Comparison of ENCODE assay signal across 16 cellular contexts in genomic region chr2:234969329-234970157, GRCh38. TPM values are rescaled to one million over a fixed set of nuclear protein-coding genes. Genes with fewer than 3 reads are reported as not detected.
DNase-seq lines count a peak whose midpoint lies in the region; ATAC-seq and TF ChIP-seq lines count a peak whose summit lies in the region.
"Had no signal": no experiment of that assay in that cellular context is flagged by ENCODE, and none has a peak within 500 bp of the region (broad histone marks: within the 10 kb centered on the region; RNA-seq: fewer than 3 reads in every experiment).

No MANE protein-coding gene starts in this region.

- no peak overlapping the region for H2AFZ ChIP-seq in ACC112 (ENCODE audit: low read length, unreplicated experiment)

- H3K4me3 Mint-ChIP-seq in chondrocyte (ENCODE audit: unreplicated experiment) = peak overlapping the region; percentile 51
- H3K4me3 Mint-ChIP-seq in nephron progenitor cell = peak overlapping the region; percentile 6
- no peak overlapping the region for H3K4me3 Mint-ChIP-seq in stimulated activated memory B cell treated with anti-CD40 and anti-IgM and Interleukin-4, amounts not matched to agents 10 μg/mL and 1 μg/mL and 100 μg/mL, for 72 hours

- H3K9me3 Mint-ChIP-seq in chondrocyte (ENCODE audit: low read depth) = no peaks in the 10 kb centered on the region
- H3K9me3 Mint-ChIP-seq in nephron progenitor cell = no peaks in the 10 kb centered on the region
- H3K9me3 Mint-ChIP-seq in stimulated activated memory B cell treated with anti-CD40 and anti-IgM and Interleukin-4, amounts not matched to agents 10 μg/mL and 1 μg/mL and 100 μg/mL, for 72 hours = peaks cover 4% of the 10 kb centered on the region

- H3K27ac ChIP-seq in ACC112 (ENCODE audit: low read depth, low read length) = 0 out of 2 replicates have a peak overlapping the region, but pooled peaks have one; percentile 6
- H3K27ac ChIP-seq in HUES64 (ENCODE audit: low read depth, low read length) = peak overlapping the region; percentile 59
- peak overlapping the region in 1 of 2 donors; percentile 26 for H3K27ac ChIP-seq in uterus
- H3K27ac ChIP-seq: coronary artery had no signal

- H3K4me1 Mint-ChIP-seq in chondrocyte (ENCODE audit: low read depth) (peaks cover 67% of the 10 kb centered on the region), nephron progenitor cell (peaks cover 60% of the 10 kb centered on the region)
- H3K4me1 Mint-ChIP-seq in stimulated activated memory B cell treated with anti-CD40 and anti-IgM and Interleukin-4, amounts not matched to agents 10 μg/mL and 1 μg/mL and 100 μg/mL, for 72 hours = peaks cover 17% of the 10 kb centered on the region

- no peak for DNase-seq in chondrocyte (ENCODE audit: low spot score)
- DNase-seq in nephron progenitor cell = no peak
- DNase-seq in lower leg skin (ENCODE audit: low spot score in 2 of 2) = no peak
- DNase-seq in cerebellum (ENCODE audit: low spot score) = no peak
- no peak for DNase-seq in uterus
- DNase-seq: activated CD4-positive, alpha-beta T cell treated with anti-CD3 and anti-CD28 coated beads, Interleukin-2, amount 50 U/mL, for 1 hour; activated naive CD4-positive, alpha-beta T cell; AML-193; gastrocnemius medialis; GDM1; NCI-H1417 treated with DMSO at 0.1 percent for 48 hours; substantia nigra had no signal

- TF ChIP-seq CTCF in chondrocyte (IDR thresholded peaks at IDR 0.05) = no peak
- no peak for TF ChIP-seq CTCF in nephron progenitor cell (IDR thresholded peaks at IDR 0.05)
- no peak for TF ChIP-seq CTCF in lower leg skin (IDR thresholded peaks at IDR 0.05)
- no peak for TF ChIP-seq CTCF in uterus (IDR thresholded peaks at IDR 0.05)

- 63% methylated on average over 17 of the region's 17 CpGs for WGBS in HUES64
- WGBS in lower leg skin, 2 donors = 72 to 73% methylated on average over 17 of the region's 17 CpGs

- H3K36me3 ChIP-seq in ACC112 (ENCODE audit: insufficient read depth, low read length) (peaks cover 7% of the 10 kb centered on the region), HUES64 (ENCODE audit: insufficient read depth, low read length) (peaks cover 10% of the 10 kb centered on the region), uterus (no peaks in the 10 kb centered on the region)
- H3K36me3 ChIP-seq: gastrocnemius medialis had no signal

- TF ChIP-seq POLR2A in lower leg skin (IDR thresholded peaks at IDR 0.05) (no peak), uterus (IDR thresholded peaks at IDR 0.05) (no peak)

- H3K79me2 ChIP-seq in ACC112 (ENCODE audit: control insufficient read depth, insufficient read depth, low read length, unreplicated experiment) = peaks cover 98% of the 10 kb centered on the region

- H3K36me3 Mint-ChIP-seq in chondrocyte (ENCODE audit: low read depth) (peaks cover 6% of the 10 kb centered on the region), nephron progenitor cell (ENCODE audit: low read depth) (peaks cover 15% of the 10 kb centered on the region)
- H3K36me3 Mint-ChIP-seq in stimulated activated memory B cell treated with anti-CD40 and anti-IgM and Interleukin-4, amounts not matched to agents 10 μg/mL and 1 μg/mL and 100 μg/mL, for 72 hours = no peaks in the 10 kb centered on the region

- H3K4me1 ChIP-seq in ACC112 (ENCODE audit: control insufficient read depth, insufficient read depth, low read length, unreplicated experiment) (peaks cover 39% of the 10 kb centered on the region), HUES64 (ENCODE audit: insufficient read depth, low read length) (peaks cover 40% of the 10 kb centered on the region), uterus (peaks cover 0 to under 1% of the 10 kb centered on the region in 2 donors)

- H3K9me3 ChIP-seq in HUES64 (ENCODE audit: insufficient read depth, low read depth, low read length) = no peaks in the 10 kb centered on the region
- H3K9me3 ChIP-seq in uterus = no peaks in the 10 kb centered on the region
- H3K9me3 ChIP-seq: gastrocnemius medialis had no signal

- H3K27me3 ChIP-seq in ACC112 (ENCODE audit: insufficient read depth, low read length) (no peaks in the 10 kb centered on the region), HUES64 (ENCODE audit: insufficient read depth, low read length) (no peaks in the 10 kb centered on the region), uterus (no peaks in the 10 kb centered on the region)
- H3K27me3 ChIP-seq: gastrocnemius medialis had no signal

- no peak overlapping the region for H3K4me3 ChIP-seq in ACC112 (ENCODE audit: low read depth, low read length)
- no peak overlapping the region for H3K4me3 ChIP-seq in HUES64 (ENCODE audit: low read length)
- no peak overlapping the region for H3K4me3 ChIP-seq in lower leg skin (ENCODE audit: low read depth, poor library complexity, severe bottlenecking)
- H3K4me3 ChIP-seq in uterus = no peak overlapping the region
- H3K4me3 ChIP-seq: coronary artery, gastrocnemius medialis had no signal

- H3K27me3 Mint-ChIP-seq in chondrocyte (ENCODE audit: low read depth) = no peaks in the 10 kb centered on the region
- H3K27me3 Mint-ChIP-seq in nephron progenitor cell (ENCODE audit: low read depth, poor library complexity) = peaks cover 4% of the 10 kb centered on the region
- peaks cover 31% of the 10 kb centered on the region for H3K27me3 Mint-ChIP-seq in stimulated activated memory B cell treated with anti-CD40 and anti-IgM and Interleukin-4, amounts not matched to agents 10 μg/mL and 1 μg/mL and 100 μg/mL, for 72 hours

- no peak overlapping the region for H3K9ac ChIP-seq in HUES64 (ENCODE audit: low read depth, low read length)

- ATAC-seq in stimulated activated memory B cell treated with anti-CD40 and anti-IgM and Interleukin-4, amounts not matched to agents 10 μg/mL and 1 μg/mL and 100 μg/mL, for 72 hours = no peak

- intact Hi-C loops in lower leg skin (cut with DNase I; ENCODE audit: low total_unique reads) = no loop called here
- intact Hi-C loops in uterus (cut with DNase I; ENCODE audit: low total_unique reads) = no loop called here

- H3K27ac Mint-ChIP-seq in chondrocyte (ENCODE audit: unreplicated experiment) (peak overlapping the region; percentile 87), nephron progenitor cell (peak overlapping the region; percentile 95)
- no peak overlapping the region for H3K27ac Mint-ChIP-seq in stimulated activated memory B cell treated with anti-CD40 and anti-IgM and Interleukin-4, amounts not matched to agents 10 μg/mL and 1 μg/mL and 100 μg/mL, for 72 hours

RNA-seq across cellular contexts. Expression of gene SH3BP4, which starts 17.7 kb away (rescaled TPM):
- 26.2 TPM for polyA plus RNA-seq in HUES64 (2013, experiment 1 of 2)
- polyA plus RNA-seq in HUES64 (2013, experiment 2 of 2) = 29.3 TPM
- total RNA-seq in chondrocyte (42.4 to 51.9 TPM (median 50.4 TPM) in 3 replicates), lower leg skin (10 to 100 TPM; 29.1 to 57.8 (median 42.6) TPM), cerebellum (19.7 TPM), uterus (10 to 100 TPM; 13.5 to 28.4 (median 20.1) TPM)
